ENCODE assay signal across 18 cellular contexts in the genomic region with DNA sequence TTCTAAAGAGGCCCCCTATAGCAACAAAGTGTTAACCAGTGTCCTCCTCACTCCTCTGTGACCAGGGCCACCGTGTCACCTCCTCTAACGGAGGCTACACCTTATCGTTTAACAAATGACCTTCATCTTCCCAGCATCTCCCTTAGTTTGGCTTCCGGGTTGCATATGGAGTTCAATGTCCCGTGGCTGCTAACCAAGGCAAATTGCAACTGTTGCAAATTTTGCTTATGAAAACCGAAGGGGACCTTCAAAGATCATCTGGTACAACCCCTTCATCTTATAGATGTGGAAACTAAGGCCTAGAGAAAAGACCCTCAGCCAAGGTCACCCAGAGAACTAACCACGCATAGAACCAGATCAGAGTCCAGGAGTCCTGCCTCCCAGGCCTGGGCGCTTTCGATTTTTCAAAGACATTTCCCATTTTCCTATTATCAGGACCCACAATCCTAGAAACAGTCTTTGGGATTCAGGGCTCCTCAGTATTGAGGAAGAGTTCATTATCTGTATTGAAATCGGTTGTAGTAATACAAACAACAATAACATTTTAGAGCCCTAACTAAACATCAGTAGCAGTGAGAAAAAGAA. TPM values are rescaled to one million over a fixed set of nuclear protein-coding genes. Genes with fewer than 3 reads are reported as not detected.
DNase-seq lines count a peak whose midpoint lies in the region; ATAC-seq and TF ChIP-seq lines count a peak whose summit lies in the region.
"Had no signal": no experiment of that assay in that cellular context is flagged by ENCODE, and none has a peak within 500 bp of the region (broad histone marks: within the 10 kb centered on the region; RNA-seq: fewer than 3 reads in every experiment).

No MANE protein-coding gene starts in this region.

- H3K4me2 ChIP-seq in GM23338 (no peak overlapping the region), neural progenitor cell (peak overlapping the region; percentile 75)

- no peak for TF ChIP-seq CTCF in GM23338 (conservative IDR thresholded peaks at IDR 0.05; ENCODE audit: low read depth in 2 of 2)
- no peak for TF ChIP-seq CTCF in brain (conservative IDR thresholded peaks at IDR 0.05)
- TF ChIP-seq CTCF in neural progenitor cell (IDR thresholded peaks at IDR 0.05), result no peak

- H3F3A ChIP-seq in GM23338 (replicated peaks; ENCODE audit: low read depth) (no peaks in the 10 kb centered on the region), neural progenitor cell (ENCODE audit: low read depth) (peaks cover 6% of the 10 kb centered on the region)

- no peaks in the 10 kb centered on the region for H3K9me3 Mint-ChIP-seq in CD4-positive, CD25-positive, alpha-beta regulatory T cell
- H3K9me3 Mint-ChIP-seq in GM23338 (no peaks in the 10 kb centered on the region), brain (peaks cover 0 to 4% (median 0%) of the 10 kb centered on the region in 5 experiments), neural progenitor cell (no peaks in the 10 kb centered on the region)

- H3K27me3 ChIP-seq in CD4-positive, CD25-positive, alpha-beta regulatory T cell (ENCODE audit: control insufficient read depth, insufficient read depth, low read length), result no peaks in the 10 kb centered on the region
- peaks cover 22% of the 10 kb centered on the region for H3K27me3 ChIP-seq in GM23338 (ENCODE audit: insufficient read depth)
- peaks cover 21% of the 10 kb centered on the region for H3K27me3 ChIP-seq in neural progenitor cell

- DNase-seq in CD4-positive, CD25-positive, alpha-beta regulatory T cell, result no peak
- DNase-seq in GM23338 (ENCODE audit: low spot score) (no peak), neural progenitor cell (ENCODE audit: low spot score) (no peak), RPMI8226 (no peak)
- DNase-seq: activated CD4-positive, alpha-beta T cell treated with anti-CD3 and anti-CD28 coated beads, Interleukin-2, amount 50 U/mL, for 1 hour; activated naive CD4-positive, alpha-beta T cell treated with Interleukin-2 at 50 U/mL for 16 hours; cerebellar nuclear complex; NCI-H2029; NCI-H526; right cardiac atrium; stimulated activated CD4-positive, alpha-beta T cell treated with anti-CD3 and anti-CD28 coated beads, Interleukin-4, amount 100 ng/mL, for 4 hours had no signal

- H3K4me1 ChIP-seq in CD4-positive, CD25-positive, alpha-beta regulatory T cell (ENCODE audit: control insufficient read depth, insufficient read depth, low read length, poor library complexity, severe bottlenecking), result peaks cover 14% of the 10 kb centered on the region
- H3K4me1 ChIP-seq in GM23338 (ENCODE audit: insufficient read depth) (no peaks in the 10 kb centered on the region; the same call in 1 of the 2 replicates), neural progenitor cell (peaks cover 8% of the 10 kb centered on the region)

- H3K9ac ChIP-seq in neural progenitor cell, result no peak overlapping the region

- no peak overlapping the region for H3K27ac ChIP-seq in CD4-positive, CD25-positive, alpha-beta regulatory T cell (ENCODE audit: insufficient read depth, low read length, poor library complexity, severe bottlenecking)
- H3K27ac ChIP-seq in GM23338 (ENCODE audit: low read depth) (no peak overlapping the region), neural progenitor cell (no peak overlapping the region)

- H2AFZ ChIP-seq in GM23338, result no peak overlapping the region
- no peak overlapping the region for H2AFZ ChIP-seq in neural progenitor cell (replicated peaks)

- no peak overlapping the region for H3K27ac Mint-ChIP-seq in CD4-positive, CD25-positive, alpha-beta regulatory T cell
- H3K27ac Mint-ChIP-seq in GM23338, result no peak overlapping the region
- peak overlapping the region in 2 of 5 experiments; percentile 30 to 40 for H3K27ac Mint-ChIP-seq in brain
- no peak overlapping the region for H3K27ac Mint-ChIP-seq in neural progenitor cell

- H3K9me3 ChIP-seq in CD4-positive, CD25-positive, alpha-beta regulatory T cell (ENCODE audit: control insufficient read depth in 2 of 2, low read length in 2 of 2), result no peaks in the 10 kb centered on the region
- H3K9me3 ChIP-seq in neural progenitor cell (ENCODE audit: low read depth), result no peaks in the 10 kb centered on the region

- no peaks in the 10 kb centered on the region for H3K36me3 Mint-ChIP-seq in CD4-positive, CD25-positive, alpha-beta regulatory T cell
- H3K36me3 Mint-ChIP-seq in GM23338 (ENCODE audit: low read depth) (no peaks in the 10 kb centered on the region), brain (no peaks in the 10 kb centered on the region), neural progenitor cell (no peaks in the 10 kb centered on the region)
- H3K36me3 Mint-ChIP-seq: stimulated activated memory B cell treated with anti-CD40 and anti-IgM and Interleukin-4, amounts not matched to agents 10 μg/mL and 1 μg/mL and 100 μg/mL, for 72 hours had no signal

- no peaks in the 10 kb centered on the region for H3K79me2 ChIP-seq in GM23338 (replicated peaks; ENCODE audit: insufficient read depth)
- no peaks in the 10 kb centered on the region for H3K79me2 ChIP-seq in neural progenitor cell (ENCODE audit: low read depth)

- ATAC-seq in CD4-positive, CD25-positive, alpha-beta regulatory T cell (ENCODE audit: low read depth in 2 of 2), result no peak
- ATAC-seq in GM23338 (no peak), GM21367 (IDR thresholded peaks at IDR 0.05; ENCODE audit: unreplicated experiment) (no peak), HG03460 (IDR thresholded peaks at IDR 0.05; ENCODE audit: unreplicated experiment) (no peak)
- ATAC-seq: right cardiac atrium; stimulated activated memory B cell treated with anti-CD40 and anti-IgM and Interleukin-4, amounts not matched to agents 10 μg/mL and 1 μg/mL and 100 μg/mL, for 72 hours had no signal

- H4K20me1 ChIP-seq in GM23338 (replicated peaks; ENCODE audit: insufficient read depth) (no peaks in the 10 kb centered on the region), neural progenitor cell (ENCODE audit: low read depth) (no peaks in the 10 kb centered on the region)

- H3K4me1 Mint-ChIP-seq in CD4-positive, CD25-positive, alpha-beta regulatory T cell, result peaks cover 0 to 25% (median 11%) of the 10 kb centered on the region in 4 donors
- H3K4me1 Mint-ChIP-seq in GM23338 (peaks cover 5% of the 10 kb centered on the region; the same call in 1 of the 3 replicates), brain (peaks cover 39% of the 10 kb centered on the region), neural progenitor cell (peaks cover 26% of the 10 kb centered on the region)

- peak overlapping the region in 3 of 4 donors; percentile 19 to 53 (median 22) for H3K4me3 Mint-ChIP-seq in CD4-positive, CD25-positive, alpha-beta regulatory T cell
- peak overlapping the region; percentile 47; the same call in 1 of the 3 replicates for H3K4me3 Mint-ChIP-seq in GM23338
- H3K4me3 Mint-ChIP-seq in brain, result peak overlapping the region; percentile 72 to 85 (median 76)
- peak overlapping the region; percentile 75 for H3K4me3 Mint-ChIP-seq in neural progenitor cell

- H3K4me3 ChIP-seq in CD4-positive, CD25-positive, alpha-beta regulatory T cell (ENCODE audit: low read depth, low read length), result no peak overlapping the region
- H3K4me3 ChIP-seq in GM23338 (no peak overlapping the region), neural progenitor cell (peak overlapping the region; percentile 52)

- peaks cover 16% of the 10 kb centered on the region for H3K27me3 Mint-ChIP-seq in CD4-positive, CD25-positive, alpha-beta regulatory T cell
- peaks cover 8% of the 10 kb centered on the region for H3K27me3 Mint-ChIP-seq in GM23338 (ENCODE audit: insufficient read depth, low read depth, poor library complexity)
- peaks cover 6% of the 10 kb centered on the region for H3K27me3 Mint-ChIP-seq in brain
- H3K27me3 Mint-ChIP-seq in neural progenitor cell (ENCODE audit: insufficient read depth, low read depth), result peaks cover 9% of the 10 kb centered on the region

- H3K36me3 ChIP-seq in CD4-positive, CD25-positive, alpha-beta regulatory T cell (ENCODE audit: control insufficient read depth, insufficient read depth, low read length), result no peaks in the 10 kb centered on the region
- no peaks in the 10 kb centered on the region for H3K36me3 ChIP-seq in GM23338 (ENCODE audit: insufficient read depth)
- no peaks in the 10 kb centered on the region for H3K36me3 ChIP-seq in neural progenitor cell

- H3K9me2 ChIP-seq in GM23338 (ENCODE audit: insufficient read depth), result no peaks in the 10 kb centered on the region

TF ChIP-seq in GM23338, 12 proteins besides CTCF, POLR2A, EP300 and RAD21:
- TF ChIP-seq, protein P1, sequence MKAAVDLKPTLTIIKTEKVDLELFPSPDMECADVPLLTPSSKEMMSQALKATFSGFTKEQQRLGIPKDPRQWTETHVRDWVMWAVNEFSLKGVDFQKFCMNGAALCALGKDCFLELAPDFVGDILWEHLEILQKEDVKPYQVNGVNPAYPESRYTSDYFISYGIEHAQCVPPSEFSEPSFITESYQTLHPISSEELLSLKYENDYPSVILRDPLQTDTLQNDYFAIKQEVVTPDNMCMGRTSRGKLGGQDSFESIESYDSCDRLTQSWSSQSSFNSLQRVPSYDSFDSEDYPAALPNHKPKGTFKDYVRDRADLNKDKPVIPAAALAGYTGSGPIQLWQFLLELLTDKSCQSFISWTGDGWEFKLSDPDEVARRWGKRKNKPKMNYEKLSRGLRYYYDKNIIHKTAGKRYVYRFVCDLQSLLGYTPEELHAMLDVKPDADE (IDR thresholded peaks at IDR 0.05), result no peak

RNA-seq across cellular contexts. Expression of a gene that starts 1.4 kb away (rescaled TPM):
- 3.1 TPM for total RNA-seq in CD4-positive, CD25-positive, alpha-beta regulatory T cell
- 1 to 10 TPM in 2 of 4 donors, under 1 TPM in 2; 0.72 to 2.9 (median 1.4) TPM for polyA plus RNA-seq in CD4-positive, CD25-positive, alpha-beta regulatory T cell
- total RNA-seq in GM23338 (2014; rRNA removed; shearing (Covaris generic)), result 9.8 and 13.1 TPM in 2 replicates
- polyA plus RNA-seq in GM23338 (2016; fragmentation: Nextera tagmentation; extraction: Ambion mirVana) (7.3 and 9.3 TPM in 2 replicates), brain (ENCODE audit: insufficient read depth, low read depth, low replicate concordance) (2.4 TPM)
- 25.9 and 30.3 TPM in 2 replicates for total RNA-seq in neural progenitor cell (ENCODE audit: low replicate concordance)

RNA-seq across cellular contexts. Expression of a gene that starts 39.1 kb away (rescaled TPM):
- not detected for total RNA-seq in CD4-positive, CD25-positive, alpha-beta regulatory T cell
- under 1 TPM in 1 of 4 donors, not detected in 3; 0.18 TPM for polyA plus RNA-seq in CD4-positive, CD25-positive, alpha-beta regulatory T cell
- total RNA-seq in GM23338 (2014; rRNA removed; shearing (Covaris generic)), result not detected in 2 replicates
- polyA plus RNA-seq in GM23338 (2016; fragmentation: Nextera tagmentation; extraction: Ambion mirVana) (not detected in 2 replicates), brain (ENCODE audit: insufficient read depth, low read depth, low replicate concordance) (not detected)
- not detected in 2 replicates for total RNA-seq in neural progenitor cell (ENCODE audit: low replicate concordance)
- total RNA-seq: H1; kidney epithelial cell; T-helper 2 cell treated with Interferon-gamma antibody and Interleukin-4, amounts not matched to agents 100 ng/mL and 5 ng/mL, for 36 hours had no signal
- polyA plus RNA-seq: H1 had no signal

Comparison
In these comparisons a context has a peak if more than half of its experiments do, and no peak if none do; other contexts are left out.
1. H3K4me3 Mint-ChIP-seq: peak in every context shown above with its lines; median percentile 76 in brain; 75 in neural progenitor cell; 47 in GM23338; 22 in CD4-positive, CD25-positive, alpha-beta regulatory T cell.